In genomic region chr16:68166264-68166663, GRCh38 we compare ENCODE assay signal across 21 cellular contexts.
"Had no signal": no experiment of that assay in that cellular context is flagged by ENCODE, and none has a peak within 500 bp of the region (broad histone marks: within the 10 kb centered on the region; RNA-seq: fewer than 3 reads in every experiment).

No MANE protein-coding gene starts in this region.

- H3K4me1 ChIP-seq: spleen had no signal

- H3K9me3 ChIP-seq: heart right ventricle, lower lobe of right lung, mucosa of descending colon, spleen, upper lobe of left lung had no signal

- H3K4me1 Mint-ChIP-seq: activated CD4-positive, alpha-beta T cell treated with anti-CD3 and anti-CD28 coated beads, Interleukin-2, amount 10 ng/mL, durations not matched to agents 7 days and 5 days; activated naive CD4-positive, alpha-beta T cell treated with anti-CD3 and anti-CD28 coated beads, Interleukin-2, amount 10 ng/mL, durations not matched to agents 7 days and 5 days; brain had no signal

- H3K4me3 Mint-ChIP-seq: activated CD4-positive, alpha-beta T cell treated with anti-CD3 and anti-CD28 coated beads, Interleukin-2, amount 10 ng/mL, durations not matched to agents 7 days and 5 days; activated naive CD4-positive, alpha-beta T cell treated with anti-CD3 and anti-CD28 coated beads, Interleukin-2, amount 10 ng/mL, durations not matched to agents 7 days and 5 days; activated T-cell treated with anti-CD3 and anti-CD28 coated beads, Interleukin-2, amount 50 U/mL, for 72 hours; brain; naive B cell had no signal

- H3K4me3 ChIP-seq: heart right ventricle, lower lobe of right lung, mucosa of descending colon, spleen, upper lobe of left lung had no signal

- H3K9me3 Mint-ChIP-seq: activated CD4-positive, alpha-beta T cell treated with anti-CD3 and anti-CD28 coated beads, Interleukin-2, amount 10 ng/mL, durations not matched to agents 7 days and 5 days; activated naive CD4-positive, alpha-beta T cell treated with anti-CD3 and anti-CD28 coated beads, Interleukin-2, amount 10 ng/mL, durations not matched to agents 7 days and 5 days; activated T-cell treated with anti-CD3 and anti-CD28 coated beads, Interleukin-2, amount 50 U/mL, for 72 hours had no signal

- H3K27ac ChIP-seq: heart right ventricle, lower lobe of right lung, spleen, upper lobe of left lung had no signal

- H3K27me3 Mint-ChIP-seq: activated CD4-positive, alpha-beta T cell treated with anti-CD3 and anti-CD28 coated beads, Interleukin-2, amount 10 ng/mL, durations not matched to agents 7 days and 5 days; activated naive CD4-positive, alpha-beta T cell treated with anti-CD3 and anti-CD28 coated beads, Interleukin-2, amount 10 ng/mL, durations not matched to agents 7 days and 5 days; brain; naive B cell had no signal

- H3K27ac Mint-ChIP-seq: activated CD4-positive, alpha-beta T cell treated with anti-CD3 and anti-CD28 coated beads, Interleukin-2, amount 10 ng/mL, durations not matched to agents 7 days and 5 days; activated naive CD4-positive, alpha-beta T cell treated with anti-CD3 and anti-CD28 coated beads, Interleukin-2, amount 10 ng/mL, durations not matched to agents 7 days and 5 days had no signal

- DNase-seq: activated CD4-positive, alpha-beta T cell treated with anti-CD3 and anti-CD28 coated beads, Interleukin-2, amount 10 ng/mL, durations not matched to agents 7 days and 5 days; activated CD8-positive, alpha-beta memory T cell treated with anti-CD3 and anti-CD28 coated beads for 24 hours; activated CD8-positive, alpha-beta memory T cell treated with anti-CD3 and anti-CD28 coated beads, Interleukin-2, amount 50 U/mL, for 4 hours; activated effector memory CD4-positive, alpha-beta T cell treated with Interleukin-2 at 50 U/mL for 16 hours; activated naive CD4-positive, alpha-beta T cell treated with anti-CD3 and anti-CD28 coated beads, Interleukin-2, amount 10 ng/mL, durations not matched to agents 7 days and 5 days; activated T-cell treated with anti-CD3 and anti-CD28 coated beads, Interleukin-2, amount 50 U/mL, for 72 hours; aorta; effector CD4-positive, alpha-beta T cell; heart right ventricle; left colon; lower lobe of right lung; mesendoderm; mucosa of descending colon; naive B cell; retina; spleen; stimulated activated CD4-positive, alpha-beta T cell treated with anti-CD3 and anti-CD28 coated beads, Interleukin-4, amount 100 ng/mL, for 1 hour; stimulated activated naive CD4-positive, alpha-beta T cell treated with Interleukin-2 at 50 U/mL for 16 hours; T-helper 9 cell; upper lobe of left lung had no signal

- ATAC-seq: activated T-cell treated with anti-CD3 and anti-CD28 coated beads, Interleukin-2, amount 50 U/mL, for 72 hours; heart right ventricle; left colon; mucosa of descending colon had no signal

- H3K27me3 ChIP-seq: heart right ventricle, spleen, upper lobe of left lung had no signal
